In the genomic region with DNA sequence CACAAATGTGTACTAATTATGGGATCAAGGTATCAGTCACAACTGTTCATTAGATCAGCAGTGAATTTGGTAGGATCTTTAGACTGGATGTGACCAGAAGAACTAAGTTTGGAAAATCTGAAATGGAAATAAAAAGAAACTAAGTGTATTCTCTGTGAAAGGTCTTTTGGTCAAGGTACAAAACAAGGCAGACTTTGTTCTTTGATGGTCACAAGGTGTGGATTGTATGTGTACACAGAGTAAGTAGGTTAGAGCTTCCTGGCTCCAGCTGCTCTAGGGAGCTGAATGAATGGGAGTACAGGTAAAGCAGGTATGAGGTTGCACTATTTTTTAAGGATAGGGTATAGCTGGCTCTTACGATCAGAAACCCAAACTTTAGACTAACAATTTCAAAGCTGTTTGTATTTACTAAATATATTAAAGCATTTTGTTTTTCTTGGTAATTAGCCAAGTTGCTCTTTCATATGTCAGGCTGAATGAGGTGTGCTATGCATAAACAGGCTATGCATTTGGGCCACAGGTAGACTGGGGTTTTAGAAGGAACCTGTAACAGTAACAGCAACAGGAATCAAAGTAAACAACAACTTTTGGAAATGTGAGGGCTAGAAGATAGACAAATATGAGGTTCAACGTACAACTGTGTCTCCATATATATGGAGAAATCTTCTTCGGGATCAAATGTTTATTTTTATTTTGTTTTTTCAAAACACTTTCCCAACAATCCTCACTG, we compare ENCODE assay signal across 1 cellular context.
A peak's percentile ranks its signal among the peaks of the same experiment; 100 is the strongest.
TF ChIP-seq lines count a peak whose summit lies in the region.

No MANE protein-coding gene starts in this region.

TF ChIP-seq in HepG2, 621 proteins besides CTCF, POLR2A, EP300 and RAD21 (continued from another document and continues in another):
- TF ChIP-seq ZNF891 (CRISPR knock-in tag; IDR thresholded peaks at IDR 0.05) = no peak
- TF ChIP-seq U2AF1 (optimal IDR thresholded peaks at IDR 0.05; ENCODE audit: low read depth, low read length) = no peak
- no peak for TF ChIP-seq SNAPC2 (CRISPR knock-in tag; IDR thresholded peaks at IDR 0.05)
- no peak for TF ChIP-seq SRY (CRISPR knock-in tag; IDR thresholded peaks at IDR 0.05)
- peak; percentile 69; the same call in 1 of the 2 replicates for TF ChIP-seq ETV5 (CRISPR knock-in tag; IDR thresholded peaks at IDR 0.05; ENCODE audit: borderline replicate concordance)
- TF ChIP-seq CREB1 (IDR thresholded peaks at IDR 0.05) = no peak
- peak; percentile 55 for TF ChIP-seq CREB1 (CRISPR knock-in tag; IDR thresholded peaks at IDR 0.05)
- no peak for TF ChIP-seq XBP1 (CRISPR knock-in tag; IDR thresholded peaks at IDR 0.05)
- TF ChIP-seq HNF4G (IDR thresholded peaks at IDR 0.05; ENCODE audit: borderline replicate concordance, low read depth, low read length) = peak; percentile 69
- no peak for TF ChIP-seq HNF4G (CRISPR knock-in tag; IDR thresholded peaks at IDR 0.05; ENCODE audit: borderline replicate concordance, low read depth)
- no peak for TF ChIP-seq ZNF251 (CRISPR knock-in tag; IDR thresholded peaks at IDR 0.05)
- TF ChIP-seq, protein P1, sequence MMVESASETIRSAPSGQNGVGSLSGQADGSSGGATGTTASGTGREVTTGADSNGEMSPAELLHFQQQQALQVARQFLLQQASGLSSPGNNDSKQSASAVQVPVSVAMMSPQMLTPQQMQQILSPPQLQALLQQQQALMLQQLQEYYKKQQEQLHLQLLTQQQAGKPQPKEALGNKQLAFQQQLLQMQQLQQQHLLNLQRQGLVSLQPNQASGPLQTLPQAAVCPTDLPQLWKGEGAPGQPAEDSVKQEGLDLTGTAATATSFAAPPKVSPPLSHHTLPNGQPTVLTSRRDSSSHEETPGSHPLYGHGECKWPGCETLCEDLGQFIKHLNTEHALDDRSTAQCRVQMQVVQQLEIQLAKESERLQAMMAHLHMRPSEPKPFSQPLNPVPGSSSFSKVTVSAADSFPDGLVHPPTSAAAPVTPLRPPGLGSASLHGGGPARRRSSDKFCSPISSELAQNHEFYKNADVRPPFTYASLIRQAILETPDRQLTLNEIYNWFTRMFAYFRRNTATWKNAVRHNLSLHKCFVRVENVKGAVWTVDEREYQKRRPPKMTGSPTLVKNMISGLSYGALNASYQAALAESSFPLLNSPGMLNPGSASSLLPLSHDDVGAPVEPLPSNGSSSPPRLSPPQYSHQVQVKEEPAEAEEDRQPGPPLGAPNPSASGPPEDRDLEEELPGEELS (CRISPR knock-in tag; IDR thresholded peaks at IDR 0.05) = peak; percentile 49; the same call in 1 of the 2 replicates
- TF ChIP-seq ZBTB8A (CRISPR knock-in tag; IDR thresholded peaks at IDR 0.05; ENCODE audit: borderline replicate concordance, low read depth) = no peak
- peak; percentile 81 for TF ChIP-seq GATAD2A (CRISPR knock-in tag; IDR thresholded peaks at IDR 0.05)
- TF ChIP-seq ESRRA (CRISPR knock-in tag; IDR thresholded peaks at IDR 0.05; ENCODE audit: low read depth) = no peak
- no peak for TF ChIP-seq HES4 (CRISPR knock-in tag; IDR thresholded peaks at IDR 0.05; ENCODE audit: borderline replicate concordance)
- no peak for TF ChIP-seq MZF1 (CRISPR knock-in tag; IDR thresholded peaks at IDR 0.05; ENCODE audit: borderline replicate concordance)
- TF ChIP-seq ZNF275 (CRISPR knock-in tag; IDR thresholded peaks at IDR 0.05; ENCODE audit: borderline replicate concordance) = no peak
- no peak for TF ChIP-seq SPEN (CRISPR knock-in tag; IDR thresholded peaks at IDR 0.05; ENCODE audit: low read depth)
- TF ChIP-seq PAF1 (CRISPR knock-in tag; IDR thresholded peaks at IDR 0.05) = no peak
- TF ChIP-seq HCFC1 (IDR thresholded peaks at IDR 0.05; ENCODE audit: low read depth, low read length) = no peak
- TF ChIP-seq ZNF589 (CRISPR knock-in tag; conservative IDR thresholded peaks at IDR 0.05) = no peak
- TF ChIP-seq PPARG (CRISPR knock-in tag; conservative IDR thresholded peaks at IDR 0.05) = peak; percentile 87
- TF ChIP-seq, protein P2, sequence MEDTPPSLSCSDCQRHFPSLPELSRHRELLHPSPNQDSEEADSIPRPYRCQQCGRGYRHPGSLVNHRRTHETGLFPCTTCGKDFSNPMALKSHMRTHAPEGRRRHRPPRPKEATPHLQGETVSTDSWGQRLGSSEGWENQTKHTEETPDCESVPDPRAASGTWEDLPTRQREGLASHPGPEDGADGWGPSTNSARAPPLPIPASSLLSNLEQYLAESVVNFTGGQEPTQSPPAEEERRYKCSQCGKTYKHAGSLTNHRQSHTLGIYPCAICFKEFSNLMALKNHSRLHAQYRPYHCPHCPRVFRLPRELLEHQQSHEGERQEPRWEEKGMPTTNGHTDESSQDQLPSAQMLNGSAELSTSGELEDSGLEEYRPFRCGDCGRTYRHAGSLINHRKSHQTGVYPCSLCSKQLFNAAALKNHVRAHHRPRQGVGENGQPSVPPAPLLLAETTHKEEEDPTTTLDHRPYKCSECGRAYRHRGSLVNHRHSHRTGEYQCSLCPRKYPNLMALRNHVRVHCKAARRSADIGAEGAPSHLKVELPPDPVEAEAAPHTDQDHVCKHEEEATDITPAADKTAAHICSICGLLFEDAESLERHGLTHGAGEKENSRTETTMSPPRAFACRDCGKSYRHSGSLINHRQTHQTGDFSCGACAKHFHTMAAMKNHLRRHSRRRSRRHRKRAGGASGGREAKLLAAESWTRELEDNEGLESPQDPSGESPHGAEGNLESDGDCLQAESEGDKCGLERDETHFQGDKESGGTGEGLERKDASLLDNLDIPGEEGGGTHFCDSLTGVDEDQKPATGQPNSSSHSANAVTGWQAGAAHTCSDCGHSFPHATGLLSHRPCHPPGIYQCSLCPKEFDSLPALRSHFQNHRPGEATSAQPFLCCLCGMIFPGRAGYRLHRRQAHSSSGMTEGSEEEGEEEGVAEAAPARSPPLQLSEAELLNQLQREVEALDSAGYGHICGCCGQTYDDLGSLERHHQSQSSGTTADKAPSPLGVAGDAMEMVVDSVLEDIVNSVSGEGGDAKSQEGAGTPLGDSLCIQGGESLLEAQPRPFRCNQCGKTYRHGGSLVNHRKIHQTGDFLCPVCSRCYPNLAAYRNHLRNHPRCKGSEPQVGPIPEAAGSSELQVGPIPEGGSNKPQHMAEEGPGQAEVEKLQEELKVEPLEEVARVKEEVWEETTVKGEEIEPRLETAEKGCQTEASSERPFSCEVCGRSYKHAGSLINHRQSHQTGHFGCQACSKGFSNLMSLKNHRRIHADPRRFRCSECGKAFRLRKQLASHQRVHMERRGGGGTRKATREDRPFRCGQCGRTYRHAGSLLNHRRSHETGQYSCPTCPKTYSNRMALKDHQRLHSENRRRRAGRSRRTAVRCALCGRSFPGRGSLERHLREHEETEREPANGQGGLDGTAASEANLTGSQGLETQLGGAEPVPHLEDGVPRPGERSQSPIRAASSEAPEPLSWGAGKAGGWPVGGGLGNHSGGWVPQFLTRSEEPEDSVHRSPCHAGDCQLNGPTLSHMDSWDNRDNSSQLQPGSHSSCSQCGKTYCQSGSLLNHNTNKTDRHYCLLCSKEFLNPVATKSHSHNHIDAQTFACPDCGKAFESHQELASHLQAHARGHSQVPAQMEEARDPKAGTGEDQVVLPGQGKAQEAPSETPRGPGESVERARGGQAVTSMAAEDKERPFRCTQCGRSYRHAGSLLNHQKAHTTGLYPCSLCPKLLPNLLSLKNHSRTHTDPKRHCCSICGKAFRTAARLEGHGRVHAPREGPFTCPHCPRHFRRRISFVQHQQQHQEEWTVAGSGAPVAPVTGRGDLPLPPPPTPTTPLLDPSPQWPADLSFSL (CRISPR knock-in tag; IDR thresholded peaks at IDR 0.05) = no peak
- peak; percentile 82 for TF ChIP-seq HOMEZ (CRISPR knock-in tag; IDR thresholded peaks at IDR 0.05; ENCODE audit: low read depth)
- TF ChIP-seq ZNF644 (CRISPR knock-in tag; IDR thresholded peaks at IDR 0.05; ENCODE audit: low read depth) = peak; percentile 48; the same call in 1 of the 2 replicates
- TF ChIP-seq, protein P3, sequence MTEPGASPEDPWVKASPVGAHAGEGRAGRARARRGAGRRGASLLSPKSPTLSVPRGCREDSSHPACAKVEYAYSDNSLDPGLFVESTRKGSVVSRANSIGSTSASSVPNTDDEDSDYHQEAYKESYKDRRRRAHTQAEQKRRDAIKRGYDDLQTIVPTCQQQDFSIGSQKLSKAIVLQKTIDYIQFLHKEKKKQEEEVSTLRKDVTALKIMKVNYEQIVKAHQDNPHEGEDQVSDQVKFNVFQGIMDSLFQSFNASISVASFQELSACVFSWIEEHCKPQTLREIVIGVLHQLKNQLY (CRISPR knock-in tag; IDR thresholded peaks at IDR 0.05) = peak; percentile 25; the same call in 1 of the 2 replicates
- TF ChIP-seq FOXK1 (CRISPR knock-in tag; IDR thresholded peaks at IDR 0.05; ENCODE audit: borderline replicate concordance, low read depth) = no peak
- TF ChIP-seq ZSCAN25 (CRISPR knock-in tag; IDR thresholded peaks at IDR 0.05) = no peak
- TF ChIP-seq SMARCE1 (IDR thresholded peaks at IDR 0.05; ENCODE audit: borderline replicate concordance) = no peak
- TF ChIP-seq, protein P4, sequence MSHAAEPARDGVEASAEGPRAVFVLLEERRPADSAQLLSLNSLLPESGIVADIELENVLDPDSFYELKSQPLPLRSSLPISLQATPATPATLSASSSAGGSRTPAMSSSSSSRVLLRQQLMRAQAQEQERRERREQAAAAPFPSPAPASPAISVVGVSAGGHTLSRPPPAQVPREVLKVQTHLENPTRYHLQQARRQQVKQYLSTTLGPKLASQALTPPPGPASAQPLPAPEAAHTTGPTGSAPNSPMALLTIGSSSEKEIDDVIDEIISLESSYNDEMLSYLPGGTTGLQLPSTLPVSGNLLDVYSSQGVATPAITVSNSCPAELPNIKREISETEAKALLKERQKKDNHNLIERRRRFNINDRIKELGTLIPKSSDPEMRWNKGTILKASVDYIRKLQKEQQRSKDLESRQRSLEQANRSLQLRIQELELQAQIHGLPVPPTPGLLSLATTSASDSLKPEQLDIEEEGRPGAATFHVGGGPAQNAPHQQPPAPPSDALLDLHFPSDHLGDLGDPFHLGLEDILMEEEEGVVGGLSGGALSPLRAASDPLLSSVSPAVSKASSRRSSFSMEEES (CRISPR knock-in tag; IDR thresholded peaks at IDR 0.05) = peak; percentile 98
- TF ChIP-seq ZNF724P (CRISPR knock-in tag; IDR thresholded peaks at IDR 0.05; ENCODE audit: borderline replicate concordance) = no peak
- TF ChIP-seq ARID5B (CRISPR knock-in tag; IDR thresholded peaks at IDR 0.05) = peak; percentile 88
- TF ChIP-seq ZNF124 (CRISPR knock-in tag; IDR thresholded peaks at IDR 0.05) = no peak
- no peak for TF ChIP-seq ZNF775 (CRISPR knock-in tag; IDR thresholded peaks at IDR 0.05; ENCODE audit: borderline replicate concordance)
- TF ChIP-seq RAD51 (IDR thresholded peaks at IDR 0.05; ENCODE audit: borderline replicate concordance) = no peak
- no peak for TF ChIP-seq HMGA1 (CRISPR knock-in tag; conservative IDR thresholded peaks at IDR 0.05)
- TF ChIP-seq ZMYM4 (CRISPR knock-in tag; IDR thresholded peaks at IDR 0.05) = peak; percentile 51; the same call in 1 of the 2 replicates
- TF ChIP-seq TBX2 (CRISPR knock-in tag; IDR thresholded peaks at IDR 0.05; ENCODE audit: borderline replicate concordance) = peak; percentile 41; the same call in 1 of the 2 replicates
- no peak for TF ChIP-seq TOPORS (CRISPR knock-in tag; IDR thresholded peaks at IDR 0.05)
- 0 out of 2 replicates have a peak, but pooled peaks have one; percentile 45 for TF ChIP-seq BCL6 (CRISPR knock-in tag; IDR thresholded peaks at IDR 0.05)
- TF ChIP-seq KLF16 (CRISPR knock-in tag; IDR thresholded peaks at IDR 0.05) = no peak
- no peak for TF ChIP-seq THYN1 (CRISPR knock-in tag; IDR thresholded peaks at IDR 0.05; ENCODE audit: borderline replicate concordance, low read depth)
- no peak for TF ChIP-seq SOX6 (IDR thresholded peaks at IDR 0.05)
- TF ChIP-seq SOX6 (CRISPR knock-in tag; IDR thresholded peaks at IDR 0.05) = peak; percentile 53; the same call in 1 of the 2 replicates
- TF ChIP-seq SMAD3 (CRISPR knock-in tag; IDR thresholded peaks at IDR 0.05) = 0 out of 2 replicates have a peak, but pooled peaks have one; percentile 60
- peak; percentile 43; the same call in 1 of the 2 replicates for TF ChIP-seq TCF7 (IDR thresholded peaks at IDR 0.05; ENCODE audit: low read depth)
- TF ChIP-seq ZNF615 (CRISPR knock-in tag; IDR thresholded peaks at IDR 0.05; ENCODE audit: borderline replicate concordance) = no peak
